ENCODE assay signal across 9 cellular contexts in the genomic region with DNA sequence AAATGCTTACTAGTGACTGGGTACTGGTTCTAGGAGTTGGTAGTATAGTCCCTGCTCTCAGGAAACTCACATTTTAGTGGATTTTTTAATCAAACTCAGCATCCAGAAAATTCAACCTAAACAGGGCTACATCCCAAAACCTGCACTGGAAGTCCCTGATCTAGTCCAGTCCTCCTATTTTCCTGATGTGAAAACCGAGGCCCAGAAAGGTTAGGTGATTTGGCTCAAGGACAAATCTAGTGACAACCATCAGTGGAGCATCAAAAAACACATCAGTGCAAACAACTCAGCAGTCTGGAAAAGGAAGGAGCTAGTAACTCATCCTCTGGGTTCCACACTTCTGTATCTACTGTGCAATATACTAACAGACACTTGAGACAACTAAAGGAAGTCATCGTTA. TPM values are rescaled to one million over a fixed set of nuclear protein-coding genes. Genes with fewer than 3 reads are reported as not detected.
DNase-seq lines count a peak whose midpoint lies in the region; ATAC-seq and TF ChIP-seq lines count a peak whose summit lies in the region.
"Had no signal": no experiment of that assay in that cellular context is flagged by ENCODE, and none has a peak within 500 bp of the region (broad histone marks: within the 10 kb centered on the region; RNA-seq: fewer than 3 reads in every experiment).

No MANE protein-coding gene starts in this region.

- peak overlapping the region; percentile 70 for H3K4me3 Mint-ChIP-seq in CD8-positive, alpha-beta T cell
- H3K4me3 Mint-ChIP-seq in activated naive CD8-positive, alpha-beta T cell treated with anti-CD3 and anti-CD28 coated beads for 36 hours = peak overlapping the region; percentile 76
- H3K4me3 Mint-ChIP-seq in nephron progenitor cell = no peak overlapping the region

- CTCF ChIA-PET in CD8-positive, alpha-beta T cell (lab: Charles Lee) = interaction anchor here (0.7 to 1.3 kb wide), 8 partner anchors 9 to 91 kb away, joined by 3 to 5 read pairs (median 3); a partner anchor contains a TSS

- H3K4me3 ChIP-seq in CD8-positive, alpha-beta T cell (ENCODE audit: low read depth, low read length) = peak overlapping the region; percentile 31

- peaks cover 89% of the 10 kb centered on the region for H3K4me1 ChIP-seq in CD8-positive, alpha-beta T cell (ENCODE audit: insufficient read depth, low read length)

- H3K27me3 Mint-ChIP-seq in CD8-positive, alpha-beta T cell (ENCODE audit: low read depth) = no peaks in the 10 kb centered on the region
- H3K27me3 Mint-ChIP-seq in activated naive CD8-positive, alpha-beta T cell treated with anti-CD3 and anti-CD28 coated beads for 36 hours = no peaks in the 10 kb centered on the region
- no peaks in the 10 kb centered on the region for H3K27me3 Mint-ChIP-seq in nephron progenitor cell (ENCODE audit: low read depth, poor library complexity)

- POLR2A ChIA-PET in CD8-positive, alpha-beta T cell (lab: Charles Lee) = interaction anchor here (1.0 to 4.1 kb wide), 8 partner anchors 10 to 94 kb away, joined by 3 to 19 read pairs (median 4); no protein-coding TSS in a partner anchor

- no peaks in the 10 kb centered on the region for H3K27me3 ChIP-seq in CD8-positive, alpha-beta T cell (ENCODE audit: insufficient read depth, low read length)

- no peak for TF ChIP-seq CTCF in C4-2B (conservative IDR thresholded peaks at IDR 0.05)
- no peak for TF ChIP-seq CTCF in CD8-positive, alpha-beta T cell (IDR thresholded peaks at IDR 0.05)
- TF ChIP-seq CTCF in nephron progenitor cell (IDR thresholded peaks at IDR 0.05) = no peak

- H3K27ac ChIP-seq in C4-2B = peak overlapping the region; percentile 40
- peak overlapping the region; percentile 3 for H3K27ac ChIP-seq in CD8-positive, alpha-beta T cell (ENCODE audit: low read depth, low read length)

- no peak for ATAC-seq in CD8-positive, alpha-beta T cell
- no peak for ATAC-seq in HG02970 (IDR thresholded peaks at IDR 0.05; ENCODE audit: low FRiP score, unreplicated experiment)
- no peak for ATAC-seq in HG02798 (IDR thresholded peaks at IDR 0.05; ENCODE audit: poor library complexity, unreplicated experiment)
- no peak for ATAC-seq in GM21737 (IDR thresholded peaks at IDR 0.05; ENCODE audit: unreplicated experiment)

- no peaks in the 10 kb centered on the region for H3K9me3 ChIP-seq in CD8-positive, alpha-beta T cell (ENCODE audit: low read length)

- peaks cover 90% of the 10 kb centered on the region for H3K4me1 Mint-ChIP-seq in CD8-positive, alpha-beta T cell (ENCODE audit: low read depth)
- peaks cover 84% of the 10 kb centered on the region for H3K4me1 Mint-ChIP-seq in activated naive CD8-positive, alpha-beta T cell treated with anti-CD3 and anti-CD28 coated beads for 36 hours
- H3K4me1 Mint-ChIP-seq in nephron progenitor cell = peaks cover 70% of the 10 kb centered on the region

- intact Hi-C loops in CD8-positive, alpha-beta T cell (cut with DNase I, micrococcal nuclease) = loop anchor here (2.0 to 5.0 kb wide), 4 partner anchors 17 to 40 kb away; a partner anchor contains a TSS

- no peak for DNase-seq in CD8-positive, alpha-beta T cell
- no peak for DNase-seq in activated naive CD8-positive, alpha-beta T cell treated with anti-CD3 and anti-CD28 coated beads for 36 hours
- no peak for DNase-seq in nephron progenitor cell
- DNase-seq: Calu3, NCI-H2171 had no signal

- H3K27ac Mint-ChIP-seq in CD8-positive, alpha-beta T cell = peak overlapping the region; percentile 93
- peak overlapping the region; percentile 88 for H3K27ac Mint-ChIP-seq in activated naive CD8-positive, alpha-beta T cell treated with anti-CD3 and anti-CD28 coated beads for 36 hours
- H3K27ac Mint-ChIP-seq in nephron progenitor cell = peak overlapping the region; percentile 21

- no peaks in the 10 kb centered on the region for H3K36me3 ChIP-seq in CD8-positive, alpha-beta T cell (ENCODE audit: insufficient read depth, low read length)

- H3K9me3 Mint-ChIP-seq in CD8-positive, alpha-beta T cell = no peaks in the 10 kb centered on the region
- H3K9me3 Mint-ChIP-seq in activated naive CD8-positive, alpha-beta T cell treated with anti-CD3 and anti-CD28 coated beads for 36 hours = no peaks in the 10 kb centered on the region
- no peaks in the 10 kb centered on the region for H3K9me3 Mint-ChIP-seq in nephron progenitor cell

- peaks cover 55% of the 10 kb centered on the region for H3K36me3 Mint-ChIP-seq in CD8-positive, alpha-beta T cell
- peaks cover 17% of the 10 kb centered on the region for H3K36me3 Mint-ChIP-seq in activated naive CD8-positive, alpha-beta T cell treated with anti-CD3 and anti-CD28 coated beads for 36 hours
- H3K36me3 Mint-ChIP-seq in nephron progenitor cell (ENCODE audit: low read depth) = peaks cover 31% of the 10 kb centered on the region

RNA-seq across cellular contexts. Expression of a gene that starts 38.2 kb away (rescaled TPM):
- 100 to 1,000 TPM; 112 to 117 TPM for total RNA-seq in CD8-positive, alpha-beta T cell
- total RNA-seq in activated naive CD8-positive, alpha-beta T cell treated with anti-CD3 and anti-CD28 coated beads for 36 hours = 10 to 100 TPM; 22.0 to 25.1 TPM

Comparison
In these comparisons a context has a peak if more than half of its experiments do, and no peak if none do; other contexts are left out.
1. H3K27ac Mint-ChIP-seq: peak in every context shown above with its lines; median percentile 93 in CD8-positive, alpha-beta T cell; 88 in activated naive CD8-positive, alpha-beta T cell treated with anti-CD3 and anti-CD28 coated beads for 36 hours; 21 in nephron progenitor cell.
2. RNA of a gene that starts 38.2 kb away (total RNA-seq): 112 to 117 TPM in CD8-positive, alpha-beta T cell; 22.0 to 25.1 TPM in activated naive CD8-positive, alpha-beta T cell treated with anti-CD3 and anti-CD28 coated beads for 36 hours; every median in the first group is over 4 times any median in the second.